Comparison of ENCODE assay signal across 23 cellular contexts in genomic region chr3:6222069-6222468, GRCh38.
DNase-seq lines count a peak whose midpoint lies in the region; ATAC-seq, FAIRE-seq and TF ChIP-seq lines count a peak whose summit lies in the region.
"Had no signal": no experiment of that assay in that cellular context is flagged by ENCODE, and none has a peak within 500 bp of the region (broad histone marks: within the 10 kb centered on the region; RNA-seq: fewer than 3 reads in every experiment).

No MANE protein-coding gene starts in this region.

- H3K9me3 ChIP-seq in OCI-LY7 (ENCODE audit: low read length): no peaks in the 10 kb centered on the region
- no peaks in the 10 kb centered on the region for H3K9me3 ChIP-seq in H1 (ENCODE audit: insufficient read depth in 2 of 2, low read depth in 1 of 2, low read length in 1 of 2)
- no peaks in the 10 kb centered on the region for H3K9me3 ChIP-seq in SJCRH30 (replicated peaks)
- H3K9me3 ChIP-seq: A549; BE2C; BLaER1 treated with 17β-estradiol and CSF1 and Interleukin-3, amounts not matched to agents 10 nM and 100 nM had no signal

- no peak overlapping the region for H3K18ac ChIP-seq in H1 (ENCODE audit: extremely low read depth, low read length)

- FAIRE-seq in GM12892 (lab: Jason Lieb, UNC) (peak; percentile 70), H1 (lab: Jason Lieb, UNC) (no peak)
- FAIRE-seq: A549, D721Med had no signal

- no peak overlapping the region for H4K5ac ChIP-seq in H1 (ENCODE audit: insufficient read length, low read depth, low read length)

- no peak overlapping the region for H3K27ac ChIP-seq in OCI-LY7 (ENCODE audit: low read depth, low read length, poor library complexity, severe bottlenecking)
- no peak overlapping the region for H3K27ac ChIP-seq in H1 (ENCODE audit: low read depth, low read length)
- no peak overlapping the region for H3K27ac ChIP-seq in SJCRH30
- H3K27ac ChIP-seq: A549; BLaER1 treated with 17β-estradiol and CSF1 and Interleukin-3, amounts not matched to agents 10 nM and 100 nM had no signal

- H4K8ac ChIP-seq in H1 (ENCODE audit: extremely low read depth, insufficient read depth, low read length): no peak overlapping the region

- no peak overlapping the region for H2BK15ac ChIP-seq in H1 (ENCODE audit: low read length)

- ATAC-seq in natural killer cell: no peak
- ATAC-seq in GM18519 (IDR thresholded peaks at IDR 0.05; ENCODE audit: low FRiP score, unreplicated experiment): no peak
- ATAC-seq: A549, HCT116 had no signal

- H3K36me3 Mint-ChIP-seq in natural killer cell: no peaks in the 10 kb centered on the region
- H3K36me3 Mint-ChIP-seq: CD14-positive monocyte; CD8-positive, alpha-beta memory T cell had no signal

- intact Hi-C loops in OCI-LY7 (cut with micrococcal nuclease; ENCODE audit: unreplicated experiment) (no loop called here), natural killer cell (cut with micrococcal nuclease) (no loop called here)

- BruUV-seq in OCI-LY7 (replicated peaks; lab: Mats Ljungman, UMichigan): no TSS peak

- POLR2A ChIA-PET in OCI-LY7 (lab: Charles Lee): interaction anchor here (0.5 to 1.2 kb wide), 2 partner anchors 10 to 61 kb away, joined by 3 to 4 read pairs; no protein-coding TSS in a partner anchor
- POLR2A ChIA-PET in H1 (lab: Charles Lee; ENCODE audit: partially characterized antibody): no interaction called here

- no peak overlapping the region for H4K91ac ChIP-seq in H1 (replicated peaks; ENCODE audit: insufficient read length, low read length)

- H2BK20ac ChIP-seq in H1 (ENCODE audit: low read length): no peak overlapping the region

- no peak overlapping the region for H2BK5ac ChIP-seq in H1 (ENCODE audit: low read depth, low read length)

- H2AFZ ChIP-seq in OCI-LY7 (ENCODE audit: low read length) (peak overlapping the region; percentile 81), H1 (ENCODE audit: low read length) (peak overlapping the region; percentile 65; the same call in 1 of the 2 replicates)

- H3K27me3 ChIP-seq in H1 (replicated peaks in 1 of 4; ENCODE audit: control insufficient read depth in 3 of 4, extremely low read depth in 1 of 4, insufficient read depth in 3 of 4, low read length in 3 of 4) (no peaks in the 10 kb centered on the region), SJCRH30 (no peaks in the 10 kb centered on the region)
- H3K27me3 ChIP-seq: BE2C; BLaER1 treated with 17β-estradiol and CSF1 and Interleukin-3, amounts not matched to agents 10 nM and 100 nM had no signal

- no peaks in the 10 kb centered on the region for H3K79me2 ChIP-seq in OCI-LY7 (ENCODE audit: insufficient read depth, low read depth, low read length)
- no peaks in the 10 kb centered on the region for H3K79me2 ChIP-seq in H1 (ENCODE audit: control insufficient read depth in 1 of 2, insufficient read depth in 2 of 2, low read length in 2 of 2)

- H3K23ac ChIP-seq in H1 (ENCODE audit: insufficient read length): no peak overlapping the region

- H3K79me1 ChIP-seq in H1 (ENCODE audit: low read depth, low read length): no peaks in the 10 kb centered on the region

- no peaks in the 10 kb centered on the region for H3K23me2 ChIP-seq in H1 (ENCODE audit: low read depth, low read length)

- CTCF ChIA-PET in OCI-LY7 (lab: Charles Lee; ENCODE audit: unreplicated experiment): no interaction called here
- CTCF ChIA-PET in H1 (lab: Charles Lee; ENCODE audit: partially characterized antibody): interaction anchor here (1.0 kb wide), 1 partner anchor 18 kb away, joined by 3 read pairs; no protein-coding TSS in a partner anchor

- TF ChIP-seq POLR2A in GM12892 (IDR thresholded peaks at IDR 0.05; ENCODE audit: low read depth, low read length) (no peak), H1 (IDR thresholded peaks at IDR 0.05; ENCODE audit: control extremely low read depth in 1 of 2, low read depth in 2 of 2, low read length in 2 of 2) (no peak)

- no peak overlapping the region for H2BK120ac ChIP-seq in H1 (replicated peaks; ENCODE audit: low read depth, low read length)

- H3K4me3 Mint-ChIP-seq in natural killer cell: no peak overlapping the region
- H3K4me3 Mint-ChIP-seq: CD14-positive monocyte; CD4-positive, alpha-beta T cell; CD8-positive, alpha-beta memory T cell had no signal

- H4K20me1 ChIP-seq in OCI-LY7 (ENCODE audit: insufficient read depth, low read length) (no peaks in the 10 kb centered on the region), H1 (replicated peaks in 1 of 2; ENCODE audit: control insufficient read depth in 1 of 2, insufficient read depth in 2 of 2, low read length in 2 of 2) (no peaks in the 10 kb centered on the region)
- H4K20me1 ChIP-seq: BLaER1 treated with 17β-estradiol and CSF1 and Interleukin-3, amounts not matched to agents 10 nM and 100 nM had no signal

- H3K56ac ChIP-seq in H1 (replicated peaks; ENCODE audit: insufficient read length, low read depth, low read length): no peak overlapping the region

- no peak for TF ChIP-seq EP300 in H1 (IDR thresholded peaks at IDR 0.05; ENCODE audit: borderline replicate concordance in 1 of 2, low read depth in 2 of 2, low read length in 2 of 2)

- H3K27me3 Mint-ChIP-seq in natural killer cell (ENCODE audit: low read depth in 2 of 2): no peaks in the 10 kb centered on the region
- H3K27me3 Mint-ChIP-seq: CD4-positive, alpha-beta T cell; CD8-positive, alpha-beta memory T cell had no signal

- no peak overlapping the region for H3K4me3 ChIP-seq in OCI-LY7 (ENCODE audit: low read depth, low read length, poor library complexity, severe bottlenecking)
- H3K4me3 ChIP-seq in H1 (ENCODE audit: extremely low read depth in 1 of 4, insufficient read depth in 2 of 4, low read depth in 3 of 4, low read length in 4 of 4): no peak overlapping the region
- H3K4me3 ChIP-seq in SJCRH30: no peak overlapping the region
- H3K4me3 ChIP-seq: A549; BLaER1 treated with 17β-estradiol and CSF1 and Interleukin-3, amounts not matched to agents 10 nM and 100 nM had no signal

- H3K4me1 Mint-ChIP-seq in natural killer cell: no peaks in the 10 kb centered on the region
- H3K4me1 Mint-ChIP-seq: CD8-positive, alpha-beta memory T cell had no signal

- TF ChIP-seq CTCF in OCI-LY7 (conservative IDR thresholded peaks at IDR 0.05; ENCODE audit: low read length) (no peak), H1 (IDR thresholded peaks at IDR 0.05; ENCODE audit: control extremely low read depth in 1 of 3, insufficient read depth in 1 of 3, low read depth in 1 of 3, low read length in 3 of 3) (no peak), natural killer cell (IDR thresholded peaks at IDR 0.05) (no peak)

- DNase-seq in GM12892 (ENCODE audit: insufficient read length) (no peak), OCI-LY7 (ENCODE audit: low spot score) (no peak), H1 (ENCODE audit: low read depth in 1 of 2, low spot score in 2 of 2) (no peak), natural killer cell (no peak), SJCRH30 (no peak), NCI-H187 treated with DMSO at 0.1 percent for 48 hours (lab: John Stamatoyannopoulos, UW) (no peak)
- DNase-seq: 8988T; ACHN; AML-193; BE2C; CD4-positive, alpha-beta T cell; CD8-positive, alpha-beta memory T cell; DMS 273 treated with DMSO at 0.1 percent for 48 hours; DMS79; GF-D8; GOT3; H7 had no signal

- H3K27ac Mint-ChIP-seq in natural killer cell: no peak overlapping the region
- H3K27ac Mint-ChIP-seq: CD4-positive, alpha-beta T cell; CD8-positive, alpha-beta memory T cell had no signal

- H3K4ac ChIP-seq in H1 (replicated peaks; ENCODE audit: insufficient read length, low read depth, low read length): no peak overlapping the region

- H2AK5ac ChIP-seq in H1 (ENCODE audit: low read depth, low read length): no peak overlapping the region

- H3K4me1 ChIP-seq in OCI-LY7 (ENCODE audit: insufficient read depth, low read length, poor library complexity, severe bottlenecking): peaks cover 17% of the 10 kb centered on the region
- no peaks in the 10 kb centered on the region; a peak in 1 of 7 replicates for H3K4me1 ChIP-seq in H1 (replicated peaks in 1 of 4; ENCODE audit: control insufficient read depth in 3 of 4, insufficient read depth in 4 of 4, low read length in 3 of 4)
- no peaks in the 10 kb centered on the region for H3K4me1 ChIP-seq in SJCRH30
- H3K4me1 ChIP-seq: A549, BE2C had no signal

- peak overlapping the region; percentile 5; the same call in 1 of the 2 replicates for H3K4me2 ChIP-seq in OCI-LY7 (ENCODE audit: low read length)
- no peak overlapping the region for H3K4me2 ChIP-seq in H1 (ENCODE audit: insufficient read depth in 1 of 2, low read depth in 2 of 2, low read length in 2 of 2)
- H3K4me2 ChIP-seq: A549; BLaER1 treated with 17β-estradiol and CSF1 and Interleukin-3, amounts not matched to agents 10 nM and 100 nM had no signal

- TF ChIP-seq RAD21 in H1 (IDR thresholded peaks at IDR 0.05 in 1 of 2, conservative IDR thresholded peaks at IDR 0.05 in 1 of 2; ENCODE audit: low read depth in 2 of 2, low read length in 2 of 2): no peak

- H3K9ac ChIP-seq in H1 (replicated peaks in 1 of 4; ENCODE audit: extremely low read depth in 1 of 4, low read depth in 3 of 4, low read length in 3 of 4): no peak overlapping the region
- H3K9ac ChIP-seq: BLaER1 treated with 17β-estradiol and CSF1 and Interleukin-3, amounts not matched to agents 10 nM and 100 nM had no signal

- H3K36me3 ChIP-seq in OCI-LY7 (ENCODE audit: insufficient read depth, low read length) (no peaks in the 10 kb centered on the region), H1 (ENCODE audit: control insufficient read depth in 2 of 4, insufficient read depth in 4 of 4, low read length in 3 of 4) (no peaks in the 10 kb centered on the region), SJCRH30 (no peaks in the 10 kb centered on the region)
- H3K36me3 ChIP-seq: BE2C; BLaER1 treated with 17β-estradiol and CSF1 and Interleukin-3, amounts not matched to agents 10 nM and 100 nM had no signal

- WGBS in H1 (ENCODE audit: extremely low coverage in 1 of 2, insufficient coverage in 1 of 2, insufficient read length in 1 of 2, insufficient replicate concordance in 2 of 2, low coverage in 1 of 2, low lambda C conversion rate in 2 of 2, missing lambda C conversion rate in 1 of 2), 2 experiments: 94% methylated on average over 1 of the region's 1 CpG; no CpG with 5 or more reads in 1 of the 2 experiments

- H3K9me2 ChIP-seq in OCI-LY7 (ENCODE audit: insufficient read depth, low read length): no peaks in the 10 kb centered on the region

- no peak overlapping the region for H2BK12ac ChIP-seq in H1 (ENCODE audit: low read depth, low read length)

- H3K9me3 Mint-ChIP-seq in natural killer cell: peaks cover 10 to 12% of the 10 kb centered on the region in 2 donors
- H3K9me3 Mint-ChIP-seq: CD4-positive, alpha-beta T cell had no signal

- H3K14ac ChIP-seq in H1 (ENCODE audit: insufficient read length): no peak overlapping the region

TF ChIP-seq in H1, 55 proteins besides CTCF, POLR2A, EP300 and RAD21:
- TF ChIP-seq SIX5 (IDR thresholded peaks at IDR 0.05; ENCODE audit: low read depth, low read length) (no peak), CBX8 (IDR thresholded peaks at IDR 0.05; ENCODE audit: borderline replicate concordance, low read depth, low read length) (no peak), SP2 (IDR thresholded peaks at IDR 0.05; ENCODE audit: low read length) (no peak), BCL11A (IDR thresholded peaks at IDR 0.05; ENCODE audit: low read depth in 2 of 2, low read length in 2 of 2) (no peak)
TF ChIP-seq in H1: peak in this region for 0.
